In the genomic region with DNA sequence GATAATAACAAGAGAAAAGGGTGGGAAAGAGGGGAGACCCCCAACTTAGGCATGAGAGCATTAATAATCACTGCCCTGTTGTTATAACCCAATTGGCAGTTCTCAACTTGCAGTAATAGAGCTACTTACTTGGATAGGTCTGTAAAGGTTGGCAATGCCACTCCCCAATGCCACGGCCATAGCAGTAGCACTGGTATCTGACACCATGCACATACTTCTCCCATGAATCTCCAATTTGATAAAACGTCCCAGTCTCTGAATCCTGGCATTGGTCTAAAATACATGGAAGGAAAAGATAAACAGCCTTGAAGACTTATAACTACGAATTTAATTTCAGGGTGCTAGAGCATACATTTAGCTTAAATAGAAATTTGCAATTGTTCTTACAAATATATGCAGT, we compare ENCODE assay signal across 1 cellular context.
TF ChIP-seq lines count a peak whose summit lies in the region.

No MANE protein-coding gene starts in this region.

TF ChIP-seq in A549, 52 proteins besides CTCF, POLR2A, EP300 and RAD21 (continued from another document):
- TF ChIP-seq, protein P1, sequence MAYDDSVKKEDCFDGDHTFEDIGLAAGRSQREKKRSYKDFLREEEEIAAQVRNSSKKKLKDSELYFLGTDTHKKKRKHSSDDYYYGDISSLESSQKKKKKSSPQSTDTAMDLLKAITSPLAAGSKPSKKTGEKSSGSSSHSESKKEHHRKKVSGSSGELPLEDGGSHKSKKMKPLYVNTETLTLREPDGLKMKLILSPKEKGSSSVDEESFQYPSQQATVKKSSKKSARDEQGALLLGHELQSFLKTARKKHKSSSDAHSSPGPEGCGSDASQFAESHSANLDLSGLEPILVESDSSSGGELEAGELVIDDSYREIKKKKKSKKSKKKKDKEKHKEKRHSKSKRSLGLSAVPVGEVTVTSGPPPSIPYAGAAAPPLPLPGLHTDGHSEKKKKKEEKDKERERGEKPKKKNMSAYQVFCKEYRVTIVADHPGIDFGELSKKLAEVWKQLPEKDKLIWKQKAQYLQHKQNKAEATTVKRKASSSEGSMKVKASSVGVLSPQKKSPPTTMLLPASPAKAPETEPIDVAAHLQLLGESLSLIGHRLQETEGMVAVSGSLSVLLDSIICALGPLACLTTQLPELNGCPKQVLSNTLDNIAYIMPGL (CRISPR knock-in tag; IDR thresholded peaks at IDR 0.05; ENCODE audit: borderline replicate concordance): no peak
- TF ChIP-seq MYC (IDR thresholded peaks at IDR 0.05; ENCODE audit: borderline replicate concordance, low read length): no peak
- TF ChIP-seq, protein P2, sequence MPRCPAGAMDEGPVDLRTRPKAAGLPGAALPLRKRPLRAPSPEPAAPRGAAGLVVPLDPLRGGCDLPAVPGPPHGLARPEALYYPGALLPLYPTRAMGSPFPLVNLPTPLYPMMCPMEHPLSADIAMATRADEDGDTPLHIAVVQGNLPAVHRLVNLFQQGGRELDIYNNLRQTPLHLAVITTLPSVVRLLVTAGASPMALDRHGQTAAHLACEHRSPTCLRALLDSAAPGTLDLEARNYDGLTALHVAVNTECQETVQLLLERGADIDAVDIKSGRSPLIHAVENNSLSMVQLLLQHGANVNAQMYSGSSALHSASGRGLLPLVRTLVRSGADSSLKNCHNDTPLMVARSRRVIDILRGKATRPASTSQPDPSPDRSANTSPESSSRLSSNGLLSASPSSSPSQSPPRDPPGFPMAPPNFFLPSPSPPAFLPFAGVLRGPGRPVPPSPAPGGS (IDR thresholded peaks at IDR 0.05): no peak
- no peak for TF ChIP-seq HEYL (CRISPR knock-in tag; IDR thresholded peaks at IDR 0.05)
- TF ChIP-seq ZSCAN20 (CRISPR knock-in tag; IDR thresholded peaks at IDR 0.05): no peak
- TF ChIP-seq RCOR1 (IDR thresholded peaks at IDR 0.05; ENCODE audit: low read depth, low read length): no peak
- no peak for TF ChIP-seq E2F6 (IDR thresholded peaks at IDR 0.05; ENCODE audit: borderline replicate concordance, low read depth)
- no peak for TF ChIP-seq PBX3 (IDR thresholded peaks at IDR 0.05)
- TF ChIP-seq RFX5 (IDR thresholded peaks at IDR 0.05): no peak
- no peak for TF ChIP-seq ZNF302 (CRISPR knock-in tag; IDR thresholded peaks at IDR 0.05)
- TF ChIP-seq POLR2AphosphoS2 (conservative IDR thresholded peaks at IDR 0.05; ENCODE audit: low read length): no peak
- TF ChIP-seq KDM1A (IDR thresholded peaks at IDR 0.05; ENCODE audit: low read depth): no peak
- no peak for TF ChIP-seq RARB (CRISPR knock-in tag; IDR thresholded peaks at IDR 0.05)
- TF ChIP-seq TFCP2L1 (CRISPR knock-in tag; IDR thresholded peaks at IDR 0.05): no peak
- no peak for TF ChIP-seq SREBF2 (IDR thresholded peaks at IDR 0.05)
- no peak for TF ChIP-seq MAFK (IDR thresholded peaks at IDR 0.05; ENCODE audit: partially characterized antibody)
